ENCODE assay signal across 18 cellular contexts in genomic region chr2:172944794-172945510, GRCh38.
"Had no signal": no experiment of that assay in that cellular context is flagged by ENCODE, and none has a peak within 500 bp of the region (broad histone marks: within the 10 kb centered on the region; RNA-seq: fewer than 3 reads in every experiment).

No MANE protein-coding gene starts in this region.

- H3K27ac Mint-ChIP-seq: activated CD4-positive, alpha-beta memory T cell treated with anti-CD3 and anti-CD28 coated beads for 36 hours; activated T-helper 17 cell treated with anti-CD3 and anti-CD28 coated beads, Interleukin-2, amount 50 U/mL, for 72 hours; nephron progenitor cell had no signal

- H3K27me3 ChIP-seq: heart left ventricle had no signal

- H3K36me3 Mint-ChIP-seq: activated CD4-positive, alpha-beta memory T cell treated with anti-CD3 and anti-CD28 coated beads for 36 hours had no signal

- H3K4me3 ChIP-seq: coronary artery, heart left ventricle, left ventricle myocardium inferior, stomach, thoracic aorta had no signal

- H3K9me3 Mint-ChIP-seq: activated T-helper 17 cell treated with anti-CD3 and anti-CD28 coated beads, Interleukin-2, amount 50 U/mL, for 72 hours had no signal

- H3K9ac ChIP-seq: SK-N-SH had no signal

- H3K9me3 ChIP-seq: SK-N-SH, thoracic aorta had no signal

- H3K4me1 ChIP-seq: heart left ventricle, left ventricle myocardium inferior, stomach had no signal

- DNase-seq: activated CD4-positive, alpha-beta memory T cell treated with anti-CD3 and anti-CD28 coated beads for 36 hours; activated CD4-positive, CD25-positive, alpha-beta regulatory T cell treated with anti-CD3 and anti-CD28 coated beads, Interleukin-2, amount 50 U/mL, for 72 hours; activated CD8-positive, alpha-beta memory T cell treated with anti-CD3 and anti-CD28 coated beads, Interleukin-2, amount 50 U/mL, for 4 hours; central memory CD4-positive, alpha-beta T cell; effector CD8-positive, alpha-beta T cell; foreskin melanocyte; heart left ventricle; islet precursor cell; left ventricle myocardium inferior; mesendoderm; nephron progenitor cell; SK-N-SH; stimulated activated CD4-positive, alpha-beta T cell treated with anti-CD3 and anti-CD28 coated beads, Interleukin-4, amount 100 ng/mL, for 1 hour; stimulated activated CD8-positive, alpha-beta memory T cell treated with anti-CD3 and anti-CD28 coated beads, Interleukin-4, amount 100 ng/mL, for 48 hours; stomach had no signal

- H3K27ac ChIP-seq: coronary artery, heart left ventricle, left ventricle myocardium inferior, stomach, thoracic aorta had no signal

- ATAC-seq: activated T-helper 17 cell treated with anti-CD3 and anti-CD28 coated beads, Interleukin-2, amount 50 U/mL, for 72 hours; heart left ventricle had no signal

- H3K36me3 ChIP-seq: heart left ventricle, left ventricle myocardium inferior, stomach, thoracic aorta had no signal

- H3K4me3 Mint-ChIP-seq: activated CD4-positive, alpha-beta memory T cell treated with anti-CD3 and anti-CD28 coated beads for 36 hours; activated T-helper 17 cell treated with anti-CD3 and anti-CD28 coated beads, Interleukin-2, amount 50 U/mL, for 72 hours; nephron progenitor cell had no signal

- H3K4me1 Mint-ChIP-seq: activated T-helper 17 cell treated with anti-CD3 and anti-CD28 coated beads, Interleukin-2, amount 50 U/mL, for 72 hours; nephron progenitor cell had no signal
